13 cellular contexts compared by ENCODE assay signal in genomic region chr9:110180713-110181434, GRCh38. TPM values are rescaled to one million over a fixed set of nuclear protein-coding genes. Genes with fewer than 3 reads are reported as not detected.
DNase-seq lines count a peak whose midpoint lies in the region; ATAC-seq, FAIRE-seq and TF ChIP-seq lines count a peak whose summit lies in the region.
"Had no signal": no experiment of that assay in that cellular context is flagged by ENCODE, and none has a peak within 500 bp of the region (broad histone marks: within the 10 kb centered on the region; RNA-seq: fewer than 3 reads in every experiment).

No MANE protein-coding gene starts in this region.

- no peak for TF ChIP-seq POLR2A in NB4 (IDR thresholded peaks at IDR 0.05; ENCODE audit: extremely low read depth, insufficient read length)

- peaks cover 27% of the 10 kb centered on the region for H3K9me3 ChIP-seq in DND-41 (ENCODE audit: insufficient read depth, low read length, severe bottlenecking)
- H3K9me3 ChIP-seq in mucosa of descending colon = no peaks in the 10 kb centered on the region
- H3K9me3 ChIP-seq: tibial nerve had no signal

- H3K4me2 ChIP-seq in DND-41 (ENCODE audit: insufficient read depth, low read length) = no peak overlapping the region

- H3K4me3 Mint-ChIP-seq in immature natural killer cell = no peak overlapping the region

- H3K27ac Mint-ChIP-seq in immature natural killer cell = no peak overlapping the region

- H4K20me1 ChIP-seq in DND-41 (ENCODE audit: insufficient read depth, low read length) = no peaks in the 10 kb centered on the region

- H3K9me3 Mint-ChIP-seq in immature natural killer cell = no peaks in the 10 kb centered on the region

- 0 out of 2 replicates have a peak, but pooled peaks cover 10% of the 10 kb centered on the region for H3K36me3 ChIP-seq in DND-41 (ENCODE audit: insufficient read depth, low read length)
- H3K36me3 ChIP-seq in bronchial epithelial cell (ENCODE audit: control insufficient read depth, insufficient read depth, low read length) = no peaks in the 10 kb centered on the region
- no peaks in the 10 kb centered on the region for H3K36me3 ChIP-seq in mucosa of descending colon (ENCODE audit: low read depth)
- H3K36me3 ChIP-seq: tibial nerve had no signal

- H3K27ac ChIP-seq in DND-41 (ENCODE audit: low read length) = peak overlapping the region; percentile 34; the same call in 1 of the 2 replicates
- H3K27ac ChIP-seq: tibial nerve had no signal

- FAIRE-seq in bronchial epithelial cell (lab: Jason Lieb, UNC) = peak; percentile 23
- FAIRE-seq: colon, D721Med had no signal

- H3K27me3 ChIP-seq in DND-41 (ENCODE audit: insufficient read depth, low read length, poor library complexity) (no peaks in the 10 kb centered on the region), bronchial epithelial cell (ENCODE audit: control insufficient read depth, insufficient read depth, low read length) (no peaks in the 10 kb centered on the region)
- H3K27me3 ChIP-seq: tibial nerve had no signal

- no peak for TF ChIP-seq CTCF in DND-41 (IDR thresholded peaks at IDR 0.05; ENCODE audit: borderline replicate concordance, extremely low read depth, low read length, poor library complexity, severe bottlenecking)
- TF ChIP-seq CTCF in NB4 (IDR thresholded peaks at IDR 0.05; ENCODE audit: low read depth, low read length) = no peak
- TF ChIP-seq CTCF in bronchial epithelial cell (IDR thresholded peaks at IDR 0.05; ENCODE audit: insufficient read depth, low read length, severe bottlenecking) = no peak
- TF ChIP-seq CTCF in mucosa of descending colon (IDR thresholded peaks at IDR 0.05) = no peak

- H3K9ac ChIP-seq in DND-41 (ENCODE audit: low read depth, low read length) = no peak overlapping the region

- no peaks in the 10 kb centered on the region for H3K79me2 ChIP-seq in DND-41 (ENCODE audit: insufficient read depth, low read length)

- H3K36me3 Mint-ChIP-seq in immature natural killer cell = no peaks in the 10 kb centered on the region

- intact Hi-C loops in mucosa of descending colon (cut with DNase I, micrococcal nuclease) = loop anchor here in 1 of 2 donors (10.0 kb wide), 1 partner anchor 444 kb away; no protein-coding TSS in a partner anchor

- no peak overlapping the region for H2AFZ ChIP-seq in DND-41 (ENCODE audit: low read depth, low read length)

- H3K4me1 ChIP-seq in DND-41 (ENCODE audit: insufficient read depth, low read length) (peaks cover 12% of the 10 kb centered on the region), mucosa of descending colon (ENCODE audit: low read depth) (peaks cover 3% of the 10 kb centered on the region)

- no peaks in the 10 kb centered on the region for H3K27me3 Mint-ChIP-seq in immature natural killer cell (ENCODE audit: low read depth in 3 of 3)

- ATAC-seq in DND-41 (ENCODE audit: insufficient read depth, low read depth) (no peak), mucosa of descending colon (peak; percentile 90)

- no peaks in the 10 kb centered on the region for H3K4me1 Mint-ChIP-seq in immature natural killer cell

- H3K4me3 ChIP-seq in DND-41 (ENCODE audit: low read depth in 1 of 2, low read length in 2 of 2) = no peak overlapping the region
- no peak overlapping the region for H3K4me3 ChIP-seq in NB4 (ENCODE audit: low read depth, low read length)
- no peak overlapping the region for H3K4me3 ChIP-seq in bronchial epithelial cell (ENCODE audit: low read depth, low read length)
- no peak overlapping the region for H3K4me3 ChIP-seq in mucosa of descending colon
- H3K4me3 ChIP-seq: tibial nerve had no signal

- no peak for DNase-seq in DND-41
- peak; percentile 28 for DNase-seq in NB4 (ENCODE audit: low read depth)
- peak; percentile 77 for DNase-seq in bronchial epithelial cell (ENCODE audit: low read depth)
- DNase-seq in mucosa of descending colon = peak in 1 of 3 donors; percentile 63
- DNase-seq in stimulated activated CD4-positive, alpha-beta T cell treated with anti-CD3 and anti-CD28 coated beads, Interleukin-4, amount 100 ng/mL, for 24 hours = no peak
- DNase-seq in hepatic stellate cell (ENCODE audit: low spot score) = no peak
- DNase-seq in immature natural killer cell = no peak
- DNase-seq in activated T-cell treated with anti-CD3 and anti-CD28 coated beads, Interleukin-2, amount 50 U/mL, for 48 hours = no peak
- DNase-seq: NCI-H524, T1000 had no signal

RNA-seq across cellular contexts. Expression of gene C9orf152, which starts 27.1 kb away (rescaled TPM):
- total RNA-seq in bronchial epithelial cell (under 0.01 TPM in 2 replicates), mucosa of descending colon (10 to 100 TPM; 20.4 to 69.4 (median 42.9) TPM)
- not detected for polyA plus RNA-seq in immature natural killer cell
- total RNA-seq: tibial nerve had no signal

Comparison
In these comparisons a context has a peak if more than half of its experiments do, and no peak if none do; other contexts are left out.
1. DNase-seq: peak in NB4 (single experiment) and bronchial epithelial cell (single experiment); none in DND-41 (single experiment), stimulated activated CD4-positive, alpha-beta T cell treated with anti-CD3 and anti-CD28 coated beads, Interleukin-4, amount 100 ng/mL, for 24 hours (single experiment), hepatic stellate cell (single experiment), immature natural killer cell (0 of 3) and activated T-cell treated with anti-CD3 and anti-CD28 coated beads, Interleukin-2, amount 50 U/mL, for 48 hours (0 of 2).
2. RNA of gene C9orf152, which starts 27.1 kb away (total RNA-seq): 20.4 to 69.4 TPM in mucosa of descending colon; under 0.01 TPM in bronchial epithelial cell; every median in the first group is over 10 times any median in the second.